8 cellular contexts compared by ENCODE assay signal in genomic region chrX:129540068-129540653, GRCh38. TPM values are rescaled to one million over a fixed set of nuclear protein-coding genes. Genes with fewer than 3 reads are reported as not detected.
DNase-seq lines count a peak whose midpoint lies in the region; ATAC-seq and TF ChIP-seq lines count a peak whose summit lies in the region.

OCRL (plus strand) TSS chrX:129540259; CDS start chrX:129540440, 181 bp downstream.

- H3K4me1 Mint-ChIP-seq in CD8-positive, alpha-beta memory T cell, result peaks cover 0 to 8% (median 0%) of the 10 kb centered on the region in 3 donors
- H3K4me1 Mint-ChIP-seq in activated CD8-positive, alpha-beta memory T cell treated with anti-CD3 and anti-CD28 coated beads, Interleukin-2, amount 10 ng/mL, durations not matched to agents 7 days and 5 days, result no peaks in the 10 kb centered on the region

- DNase-seq in CD8-positive, alpha-beta memory T cell, result peak in 3 of 5 donors; percentile 4 to 52 (median 42)
- peak; percentile 78 for DNase-seq in NCI-H748 (lab: John Stamatoyannopoulos, UW; ENCODE audit: unreplicated experiment)
- peak; percentile 43 for DNase-seq in activated CD8-positive, alpha-beta memory T cell treated with anti-CD3 and anti-CD28 coated beads, Interleukin-2, amount 10 ng/mL, durations not matched to agents 7 days and 5 days
- no peak for DNase-seq in epithelial cell of prostate (ENCODE audit: low read depth, low spot score)
- DNase-seq in mucosa of descending colon, result peak; percentile 73 to 79 (median 73)
- DNase-seq in stimulated activated naive CD4-positive, alpha-beta T cell treated with Interleukin-2 at 50 U/mL for 16 hours (lab: John Stamatoyannopoulos, UW), result peak; percentile 23

- ATAC-seq in GM19328 (IDR thresholded peaks at IDR 0.05; ENCODE audit: unreplicated experiment), result peak; percentile 88
- peak; percentile 96 for ATAC-seq in HG03439 (IDR thresholded peaks at IDR 0.05; ENCODE audit: unreplicated experiment)
- ATAC-seq in activated CD8-positive, alpha-beta memory T cell treated with anti-CD3 and anti-CD28 coated beads, Interleukin-2, amount 10 ng/mL, durations not matched to agents 7 days and 5 days, result peak; percentile 67
- ATAC-seq in mucosa of descending colon, result peak; percentile 89

- H3K36me3 Mint-ChIP-seq in CD8-positive, alpha-beta memory T cell, result no peaks in the 10 kb centered on the region
- H3K36me3 Mint-ChIP-seq in activated CD8-positive, alpha-beta memory T cell treated with anti-CD3 and anti-CD28 coated beads, Interleukin-2, amount 10 ng/mL, durations not matched to agents 7 days and 5 days, result no peaks in the 10 kb centered on the region

- H3K4me1 ChIP-seq in CD8-positive, alpha-beta memory T cell (ENCODE audit: insufficient read depth, low read length), result no peaks in the 10 kb centered on the region
- no peaks in the 10 kb centered on the region for H3K4me1 ChIP-seq in mucosa of descending colon (ENCODE audit: low read depth)

- no peaks in the 10 kb centered on the region for H3K36me3 ChIP-seq in CD8-positive, alpha-beta memory T cell (ENCODE audit: insufficient read depth, low read length)
- H3K36me3 ChIP-seq in mucosa of descending colon (ENCODE audit: low read depth), result no peaks in the 10 kb centered on the region

- H3K9me3 Mint-ChIP-seq in CD8-positive, alpha-beta memory T cell, result no peaks in the 10 kb centered on the region
- H3K9me3 Mint-ChIP-seq in activated CD8-positive, alpha-beta memory T cell treated with anti-CD3 and anti-CD28 coated beads, Interleukin-2, amount 10 ng/mL, durations not matched to agents 7 days and 5 days (ENCODE audit: low read depth), result no peaks in the 10 kb centered on the region

- intact Hi-C loops in mucosa of descending colon (cut with DNase I, micrococcal nuclease), result no loop called here

- peak; percentile 69 for TF ChIP-seq CTCF in mucosa of descending colon (IDR thresholded peaks at IDR 0.05)

- H3K27me3 ChIP-seq in CD8-positive, alpha-beta memory T cell (ENCODE audit: insufficient read depth, low read length, poor library complexity, severe bottlenecking), result no peaks in the 10 kb centered on the region

- no peak within 1 kb of the TSS for H3K27ac Mint-ChIP-seq in CD8-positive, alpha-beta memory T cell
- no peak within 1 kb of the TSS for H3K27ac Mint-ChIP-seq in activated CD8-positive, alpha-beta memory T cell treated with anti-CD3 and anti-CD28 coated beads, Interleukin-2, amount 10 ng/mL, durations not matched to agents 7 days and 5 days

- H3K4me3 ChIP-seq in CD8-positive, alpha-beta memory T cell (ENCODE audit: low read length), result peak within 1 kb of the TSS; percentile 39
- peak within 1 kb of the TSS; percentile 40 for H3K4me3 ChIP-seq in mucosa of descending colon

- peak within 1 kb of the TSS; percentile 41 to 87 (median 72) for H3K4me3 Mint-ChIP-seq in CD8-positive, alpha-beta memory T cell
- H3K4me3 Mint-ChIP-seq in activated CD8-positive, alpha-beta memory T cell treated with anti-CD3 and anti-CD28 coated beads, Interleukin-2, amount 10 ng/mL, durations not matched to agents 7 days and 5 days, result peak within 1 kb of the TSS; percentile 41

- POLR2A ChIA-PET in CD8-positive, alpha-beta memory T cell (lab: Charles Lee), result no interaction called here

- no peaks in the 10 kb centered on the region for H3K9me3 ChIP-seq in CD8-positive, alpha-beta memory T cell (ENCODE audit: low read length)
- H3K9me3 ChIP-seq in mucosa of descending colon, result no peaks in the 10 kb centered on the region

- H3K27me3 Mint-ChIP-seq in CD8-positive, alpha-beta memory T cell, result peaks cover 14 to 15% of the 10 kb centered on the region in 2 donors
- peaks cover 23% of the 10 kb centered on the region for H3K27me3 Mint-ChIP-seq in activated CD8-positive, alpha-beta memory T cell treated with anti-CD3 and anti-CD28 coated beads, Interleukin-2, amount 10 ng/mL, durations not matched to agents 7 days and 5 days

- CTCF ChIA-PET in CD8-positive, alpha-beta memory T cell (lab: Charles Lee), result interaction anchor here (1.3 kb wide), 1 partner anchor 17 kb away, joined by 3 read pairs; no protein-coding TSS in a partner anchor
- CTCF ChIA-PET in activated CD8-positive, alpha-beta memory T cell treated with anti-CD3 and anti-CD28 coated beads, Interleukin-2, amount 10 ng/mL, durations not matched to agents 7 days and 5 days (lab: Charles Lee), result no interaction called here

- H3K27ac ChIP-seq in CD8-positive, alpha-beta memory T cell (ENCODE audit: low read depth, low read length), result peak within 1 kb of the TSS; percentile 43
- peak within 1 kb of the TSS; percentile 29 for H3K27ac ChIP-seq in epithelial cell of prostate

RNA-seq across cellular contexts. Expression of gene OCRL, which starts in this region (rescaled TPM):
- total RNA-seq in CD8-positive, alpha-beta memory T cell, result 1 to 10 TPM; 1.7 to 1.9 TPM
- 0.31 TPM for polyA plus RNA-seq in CD8-positive, alpha-beta memory T cell
- total RNA-seq in activated CD8-positive, alpha-beta memory T cell treated with anti-CD3 and anti-CD28 coated beads, Interleukin-2, amount 10 ng/mL, durations not matched to agents 7 days and 5 days, result under 1 TPM; 0.63 to 0.91 TPM
- 10 to 100 TPM; 27.0 to 34.5 (median 30.7) TPM for total RNA-seq in mucosa of descending colon

Comparison
In these comparisons a context has a peak if more than half of its experiments do, and no peak if none do; other contexts are left out.
1. RNA of gene OCRL (total RNA-seq): 27.0 to 34.5 TPM in mucosa of descending colon; 1.7 to 1.9 TPM in CD8-positive, alpha-beta memory T cell and 0.63 to 0.91 TPM in activated CD8-positive, alpha-beta memory T cell treated with anti-CD3 and anti-CD28 coated beads, Interleukin-2, amount 10 ng/mL, durations not matched to agents 7 days and 5 days; every median in the first group is over 4 times any median in the second.
2. Peak in DNase-seq and ATAC-seq in activated CD8-positive, alpha-beta memory T cell treated with anti-CD3 and anti-CD28 coated beads, Interleukin-2, amount 10 ng/mL, durations not matched to agents 7 days and 5 days; RNA of the gene not detected or under 1 TPM.
3. Peak in every context shown above with its lines, with median percentiles within 50 percentile points of each other: ATAC-seq.